Comparison of ENCODE assay signal across 1 cellular context in genomic region chr17:21286066-21286770, GRCh38.
TF ChIP-seq lines count a peak whose summit lies in the region.

No MANE protein-coding gene starts in this region.

TF ChIP-seq in HepG2, 621 proteins besides CTCF, POLR2A, EP300 and RAD21 (continued from another document):
- TF ChIP-seq, protein P1, sequence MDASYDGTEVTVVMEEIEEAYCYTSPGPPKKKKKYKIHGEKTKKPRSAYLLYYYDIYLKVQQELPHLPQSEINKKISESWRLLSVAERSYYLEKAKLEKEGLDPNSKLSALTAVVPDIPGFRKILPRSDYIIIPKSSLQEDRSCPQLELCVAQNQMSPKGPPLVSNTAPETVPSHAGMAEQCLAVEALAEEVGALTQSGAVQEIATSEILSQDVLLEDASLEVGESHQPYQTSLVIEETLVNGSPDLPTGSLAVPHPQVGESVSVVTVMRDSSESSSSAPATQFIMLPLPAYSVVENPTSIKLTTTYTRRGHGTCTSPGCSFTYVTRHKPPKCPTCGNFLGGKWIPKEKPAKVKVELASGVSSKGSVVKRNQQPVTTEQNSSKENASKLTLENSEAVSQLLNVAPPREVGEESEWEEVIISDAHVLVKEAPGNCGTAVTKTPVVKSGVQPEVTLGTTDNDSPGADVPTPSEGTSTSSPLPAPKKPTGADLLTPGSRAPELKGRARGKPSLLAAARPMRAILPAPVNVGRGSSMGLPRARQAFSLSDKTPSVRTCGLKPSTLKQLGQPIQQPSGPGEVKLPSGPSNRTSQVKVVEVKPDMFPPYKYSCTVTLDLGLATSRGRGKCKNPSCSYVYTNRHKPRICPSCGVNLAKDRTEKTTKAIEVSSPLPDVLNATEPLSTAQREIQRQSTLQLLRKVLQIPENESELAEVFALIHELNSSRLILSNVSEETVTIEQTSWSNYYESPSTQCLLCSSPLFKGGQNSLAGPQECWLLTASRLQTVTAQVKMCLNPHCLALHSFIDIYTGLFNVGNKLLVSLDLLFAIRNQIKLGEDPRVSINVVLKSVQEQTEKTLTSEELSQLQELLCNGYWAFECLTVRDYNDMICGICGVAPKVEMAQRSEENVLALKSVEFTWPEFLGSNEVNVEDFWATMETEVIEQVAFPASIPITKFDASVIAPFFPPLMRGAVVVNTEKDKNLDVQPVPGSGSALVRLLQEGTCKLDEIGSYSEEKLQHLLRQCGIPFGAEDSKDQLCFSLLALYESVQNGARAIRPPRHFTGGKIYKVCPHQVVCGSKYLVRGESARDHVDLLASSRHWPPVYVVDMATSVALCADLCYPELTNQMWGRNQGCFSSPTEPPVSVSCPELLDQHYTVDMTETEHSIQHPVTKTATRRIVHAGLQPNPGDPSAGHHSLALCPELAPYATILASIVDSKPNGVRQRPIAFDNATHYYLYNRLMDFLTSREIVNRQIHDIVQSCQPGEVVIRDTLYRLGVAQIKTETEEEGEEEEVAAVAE (CRISPR knock-in tag; IDR thresholded peaks at IDR 0.05; ENCODE audit: borderline replicate concordance), result 0 out of 2 replicates have a peak, but pooled peaks have one; percentile 26
- TF ChIP-seq ISL2 (CRISPR knock-in tag; IDR thresholded peaks at IDR 0.05), result 0 out of 2 replicates have a peak, but pooled peaks have one; percentile 38
- TF ChIP-seq IKZF5 (CRISPR knock-in tag; IDR thresholded peaks at IDR 0.05), result peak; percentile 44; the same call in 1 of the 2 replicates
- no peak for TF ChIP-seq ZFP36 (IDR thresholded peaks at IDR 0.05; ENCODE audit: borderline replicate concordance, low read depth, low read length, partially characterized antibody)
- TF ChIP-seq HMG20A (CRISPR knock-in tag; IDR thresholded peaks at IDR 0.05; ENCODE audit: borderline replicate concordance), result peak; percentile 67; the same call in 1 of the 2 replicates
- TF ChIP-seq ZNF557 (CRISPR knock-in tag; IDR thresholded peaks at IDR 0.05), result no peak
- no peak for TF ChIP-seq ZNF337 (CRISPR knock-in tag; IDR thresholded peaks at IDR 0.05; ENCODE audit: borderline replicate concordance, low read depth)
- TF ChIP-seq, protein P2, sequence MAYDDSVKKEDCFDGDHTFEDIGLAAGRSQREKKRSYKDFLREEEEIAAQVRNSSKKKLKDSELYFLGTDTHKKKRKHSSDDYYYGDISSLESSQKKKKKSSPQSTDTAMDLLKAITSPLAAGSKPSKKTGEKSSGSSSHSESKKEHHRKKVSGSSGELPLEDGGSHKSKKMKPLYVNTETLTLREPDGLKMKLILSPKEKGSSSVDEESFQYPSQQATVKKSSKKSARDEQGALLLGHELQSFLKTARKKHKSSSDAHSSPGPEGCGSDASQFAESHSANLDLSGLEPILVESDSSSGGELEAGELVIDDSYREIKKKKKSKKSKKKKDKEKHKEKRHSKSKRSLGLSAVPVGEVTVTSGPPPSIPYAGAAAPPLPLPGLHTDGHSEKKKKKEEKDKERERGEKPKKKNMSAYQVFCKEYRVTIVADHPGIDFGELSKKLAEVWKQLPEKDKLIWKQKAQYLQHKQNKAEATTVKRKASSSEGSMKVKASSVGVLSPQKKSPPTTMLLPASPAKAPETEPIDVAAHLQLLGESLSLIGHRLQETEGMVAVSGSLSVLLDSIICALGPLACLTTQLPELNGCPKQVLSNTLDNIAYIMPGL (CRISPR knock-in tag; IDR thresholded peaks at IDR 0.05; ENCODE audit: borderline replicate concordance in 1 of 2, low read depth in 1 of 2), result peak; percentile 56 to 65; a peak in 2 of 4 replicates
- 0 out of 2 replicates have a peak, but pooled peaks have one; percentile 43 for TF ChIP-seq AKAP8 (CRISPR knock-in tag; IDR thresholded peaks at IDR 0.05)
- TF ChIP-seq DMAP1 (CRISPR knock-in tag; IDR thresholded peaks at IDR 0.05), result peak; percentile 52
- TF ChIP-seq ZNF878 (CRISPR knock-in tag; IDR thresholded peaks at IDR 0.05), result peak; percentile 66; the same call in 1 of the 2 replicates
- no peak for TF ChIP-seq ZBTB1 (CRISPR knock-in tag; IDR thresholded peaks at IDR 0.05; ENCODE audit: borderline replicate concordance)
- no peak for TF ChIP-seq PHF20 (CRISPR knock-in tag; IDR thresholded peaks at IDR 0.05)
- no peak for TF ChIP-seq ATF7-NPFF (CRISPR knock-in tag; IDR thresholded peaks at IDR 0.05; ENCODE audit: low read depth)
- TF ChIP-seq, protein P3, sequence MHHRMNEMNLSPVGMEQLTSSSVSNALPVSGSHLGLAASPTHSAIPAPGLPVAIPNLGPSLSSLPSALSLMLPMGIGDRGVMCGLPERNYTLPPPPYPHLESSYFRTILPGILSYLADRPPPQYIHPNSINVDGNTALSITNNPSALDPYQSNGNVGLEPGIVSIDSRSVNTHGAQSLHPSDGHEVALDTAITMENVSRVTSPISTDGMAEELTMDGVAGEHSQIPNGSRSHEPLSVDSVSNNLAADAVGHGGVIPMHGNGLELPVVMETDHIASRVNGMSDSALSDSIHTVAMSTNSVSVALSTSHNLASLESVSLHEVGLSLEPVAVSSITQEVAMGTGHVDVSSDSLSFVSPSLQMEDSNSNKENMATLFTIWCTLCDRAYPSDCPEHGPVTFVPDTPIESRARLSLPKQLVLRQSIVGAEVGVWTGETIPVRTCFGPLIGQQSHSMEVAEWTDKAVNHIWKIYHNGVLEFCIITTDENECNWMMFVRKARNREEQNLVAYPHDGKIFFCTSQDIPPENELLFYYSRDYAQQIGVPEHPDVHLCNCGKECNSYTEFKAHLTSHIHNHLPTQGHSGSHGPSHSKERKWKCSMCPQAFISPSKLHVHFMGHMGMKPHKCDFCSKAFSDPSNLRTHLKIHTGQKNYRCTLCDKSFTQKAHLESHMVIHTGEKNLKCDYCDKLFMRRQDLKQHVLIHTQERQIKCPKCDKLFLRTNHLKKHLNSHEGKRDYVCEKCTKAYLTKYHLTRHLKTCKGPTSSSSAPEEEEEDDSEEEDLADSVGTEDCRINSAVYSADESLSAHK (CRISPR knock-in tag; IDR thresholded peaks at IDR 0.05; ENCODE audit: borderline replicate concordance), result no peak
- peak; percentile 22; the same call in 1 of the 2 replicates for TF ChIP-seq FOXA3 (CRISPR knock-in tag; IDR thresholded peaks at IDR 0.05)
- TF ChIP-seq ZMAT3 (CRISPR knock-in tag; conservative IDR thresholded peaks at IDR 0.05), result no peak
- TF ChIP-seq, protein P4, sequence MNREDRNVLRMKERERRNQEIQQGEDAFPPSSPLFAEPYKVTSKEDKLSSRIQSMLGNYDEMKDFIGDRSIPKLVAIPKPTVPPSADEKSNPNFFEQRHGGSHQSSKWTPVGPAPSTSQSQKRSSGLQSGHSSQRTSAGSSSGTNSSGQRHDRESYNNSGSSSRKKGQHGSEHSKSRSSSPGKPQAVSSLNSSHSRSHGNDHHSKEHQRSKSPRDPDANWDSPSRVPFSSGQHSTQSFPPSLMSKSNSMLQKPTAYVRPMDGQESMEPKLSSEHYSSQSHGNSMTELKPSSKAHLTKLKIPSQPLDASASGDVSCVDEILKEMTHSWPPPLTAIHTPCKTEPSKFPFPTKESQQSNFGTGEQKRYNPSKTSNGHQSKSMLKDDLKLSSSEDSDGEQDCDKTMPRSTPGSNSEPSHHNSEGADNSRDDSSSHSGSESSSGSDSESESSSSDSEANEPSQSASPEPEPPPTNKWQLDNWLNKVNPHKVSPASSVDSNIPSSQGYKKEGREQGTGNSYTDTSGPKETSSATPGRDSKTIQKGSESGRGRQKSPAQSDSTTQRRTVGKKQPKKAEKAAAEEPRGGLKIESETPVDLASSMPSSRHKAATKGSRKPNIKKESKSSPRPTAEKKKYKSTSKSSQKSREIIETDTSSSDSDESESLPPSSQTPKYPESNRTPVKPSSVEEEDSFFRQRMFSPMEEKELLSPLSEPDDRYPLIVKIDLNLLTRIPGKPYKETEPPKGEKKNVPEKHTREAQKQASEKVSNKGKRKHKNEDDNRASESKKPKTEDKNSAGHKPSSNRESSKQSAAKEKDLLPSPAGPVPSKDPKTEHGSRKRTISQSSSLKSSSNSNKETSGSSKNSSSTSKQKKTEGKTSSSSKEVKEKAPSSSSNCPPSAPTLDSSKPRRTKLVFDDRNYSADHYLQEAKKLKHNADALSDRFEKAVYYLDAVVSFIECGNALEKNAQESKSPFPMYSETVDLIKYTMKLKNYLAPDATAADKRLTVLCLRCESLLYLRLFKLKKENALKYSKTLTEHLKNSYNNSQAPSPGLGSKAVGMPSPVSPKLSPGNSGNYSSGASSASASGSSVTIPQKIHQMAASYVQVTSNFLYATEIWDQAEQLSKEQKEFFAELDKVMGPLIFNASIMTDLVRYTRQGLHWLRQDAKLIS (CRISPR knock-in tag; IDR thresholded peaks at IDR 0.05), result no peak
- TF ChIP-seq, protein P5, sequence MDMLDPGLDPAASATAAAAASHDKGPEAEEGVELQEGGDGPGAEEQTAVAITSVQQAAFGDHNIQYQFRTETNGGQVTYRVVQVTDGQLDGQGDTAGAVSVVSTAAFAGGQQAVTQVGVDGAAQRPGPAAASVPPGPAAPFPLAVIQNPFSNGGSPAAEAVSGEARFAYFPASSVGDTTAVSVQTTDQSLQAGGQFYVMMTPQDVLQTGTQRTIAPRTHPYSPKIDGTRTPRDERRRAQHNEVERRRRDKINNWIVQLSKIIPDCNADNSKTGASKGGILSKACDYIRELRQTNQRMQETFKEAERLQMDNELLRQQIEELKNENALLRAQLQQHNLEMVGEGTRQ (IDR thresholded peaks at IDR 0.05; ENCODE audit: low read depth, low read length), result no peak
- TF ChIP-seq, protein P5 (CRISPR knock-in tag; IDR thresholded peaks at IDR 0.05; ENCODE audit: borderline replicate concordance), result no peak
- TF ChIP-seq RFX5 (IDR thresholded peaks at IDR 0.05; ENCODE audit: low read depth, low read length), result no peak
- no peak for TF ChIP-seq SP1 (IDR thresholded peaks at IDR 0.05)
- peak; percentile 44; the same call in 1 of the 2 replicates for TF ChIP-seq SP1 (CRISPR knock-in tag; IDR thresholded peaks at IDR 0.05)
- no peak for TF ChIP-seq IKZF4 (CRISPR knock-in tag; IDR thresholded peaks at IDR 0.05; ENCODE audit: borderline replicate concordance, low read depth, not compliant biosample characterization)
- peak; percentile 64; the same call in 1 of the 2 replicates for TF ChIP-seq SIX4 (CRISPR knock-in tag; IDR thresholded peaks at IDR 0.05)
- no peak for TF ChIP-seq MAFF (IDR thresholded peaks at IDR 0.05; ENCODE audit: low read depth, low read length)
- TF ChIP-seq SUZ12 (IDR thresholded peaks at IDR 0.05; ENCODE audit: low read depth, low read length), result no peak
- TF ChIP-seq TSC22D2 (CRISPR knock-in tag; IDR thresholded peaks at IDR 0.05; ENCODE audit: borderline replicate concordance), result no peak
